29 cellular contexts compared by ENCODE assay signal in the genomic region with DNA sequence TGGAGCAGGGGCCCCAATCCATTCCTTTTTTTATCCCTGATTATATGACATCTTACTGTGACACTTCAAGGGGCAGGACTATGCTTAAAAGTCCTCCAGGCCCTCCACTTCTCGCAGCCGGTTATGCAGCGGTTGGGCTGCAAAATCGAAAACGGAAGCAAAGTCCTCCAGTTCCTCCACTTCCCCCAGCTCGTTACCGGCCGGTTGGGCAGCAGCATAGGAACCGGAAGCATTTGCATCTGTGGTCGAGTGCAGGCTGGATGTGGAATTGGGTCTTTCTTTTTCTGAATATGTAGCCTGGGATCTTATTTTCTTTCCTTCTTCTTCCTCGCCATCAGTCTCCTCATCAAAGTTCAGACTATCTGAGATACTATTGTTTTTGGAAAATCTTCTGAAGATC. TPM values are rescaled to one million over a fixed set of nuclear protein-coding genes. Genes with fewer than 3 reads are reported as not detected.
"Had no signal": no experiment of that assay in that cellular context is flagged by ENCODE, and none has a peak within 500 bp of the region (broad histone marks: within the 10 kb centered on the region; RNA-seq: fewer than 3 reads in every experiment).

No MANE protein-coding gene starts in this region.

- ATAC-seq: activated naive CD4-positive, alpha-beta T cell treated with anti-CD3 and anti-CD28 coated beads, Interleukin-2, amount 50 U/mL, for 72 hours; activated T-cell treated with anti-CD3 and anti-CD28 coated beads, Interleukin-2, amount 50 U/mL, for 72 hours; foreskin keratinocyte; gastrocnemius medialis; heart left ventricle; WTC11 had no signal

- DNase-seq: activated CD4-positive, alpha-beta memory T cell treated with anti-CD3 and anti-CD28 coated beads, Interleukin-2, amount 10 ng/mL, durations not matched to agents 7 days and 5 days; activated CD4-positive, alpha-beta T cell treated with anti-CD3 and anti-CD28 coated beads for 1 hour; activated CD4-positive, alpha-beta T cell treated with anti-CD3 and anti-CD28 coated beads for 4 hours; activated CD4-positive, alpha-beta T cell treated with anti-CD3 and anti-CD28 coated beads, Interleukin-2, amount 10 ng/mL, durations not matched to agents 7 days and 5 days; activated CD4-positive, alpha-beta T cell treated with anti-CD3 and anti-CD28 coated beads, Interleukin-2, amount 50 U/mL, for 4 hours; activated CD8-positive, alpha-beta memory T cell treated with anti-CD3 and anti-CD28 coated beads, Interleukin-2, amount 50 U/mL, for 48 hours; activated gamma-delta T cell; activated naive CD4-positive, alpha-beta T cell; activated naive CD4-positive, alpha-beta T cell treated with anti-CD3 and anti-CD28 coated beads, Interleukin-2, amount 10 ng/mL, durations not matched to agents 7 days and 5 days; activated naive CD8-positive, alpha-beta T cell treated with anti-CD3 and anti-CD28 coated beads, Interleukin-2, amount 10 ng/mL, durations not matched to agents 7 days and 5 days; activated T-cell treated with anti-CD3 and anti-CD28 coated beads for 4 hours; activated T-cell treated with anti-CD3 and anti-CD28 coated beads, Interleukin-2, amount 50 U/mL, for 24 hours; activated T-cell treated with anti-CD3 and anti-CD28 coated beads, Interleukin-2, amount 50 U/mL, for 72 hours; brain microvascular endothelial cell; dorsolateral prefrontal cortex; effector memory CD4-positive, alpha-beta T cell; endodermal cell; foreskin keratinocyte; gastrocnemius medialis; glutamatergic neuron; heart left ventricle; hypothalamus had no signal

- H3K4me1 Mint-ChIP-seq: activated CD4-positive, alpha-beta memory T cell treated with anti-CD3 and anti-CD28 coated beads, Interleukin-2, amount 10 ng/mL, durations not matched to agents 7 days and 5 days; activated CD4-positive, alpha-beta T cell treated with anti-CD3 and anti-CD28 coated beads, Interleukin-2, amount 10 ng/mL, durations not matched to agents 7 days and 5 days; activated naive CD4-positive, alpha-beta T cell treated with anti-CD3 and anti-CD28 coated beads, Interleukin-2, amount 10 ng/mL, durations not matched to agents 7 days and 5 days; activated naive CD8-positive, alpha-beta T cell treated with anti-CD3 and anti-CD28 coated beads, Interleukin-2, amount 10 ng/mL, durations not matched to agents 7 days and 5 days; central memory CD8-positive, alpha-beta T cell; endodermal cell had no signal

- H3K36me3 Mint-ChIP-seq: activated naive CD4-positive, alpha-beta T cell treated with anti-CD3 and anti-CD28 coated beads, Interleukin-2, amount 10 ng/mL, durations not matched to agents 7 days and 5 days; activated naive CD4-positive, alpha-beta T cell treated with anti-CD3 and anti-CD28 coated beads, Interleukin-2, amount 50 U/mL, for 72 hours; activated naive CD8-positive, alpha-beta T cell treated with anti-CD3 and anti-CD28 coated beads, Interleukin-2, amount 10 ng/mL, durations not matched to agents 7 days and 5 days; WTC11 had no signal

- H3K27ac Mint-ChIP-seq: activated CD4-positive, alpha-beta memory T cell treated with anti-CD3 and anti-CD28 coated beads, Interleukin-2, amount 10 ng/mL, durations not matched to agents 7 days and 5 days; activated CD4-positive, alpha-beta T cell treated with anti-CD3 and anti-CD28 coated beads, Interleukin-2, amount 10 ng/mL, durations not matched to agents 7 days and 5 days; activated naive CD4-positive, alpha-beta T cell treated with anti-CD3 and anti-CD28 coated beads, Interleukin-2, amount 10 ng/mL, durations not matched to agents 7 days and 5 days; activated naive CD4-positive, alpha-beta T cell treated with anti-CD3 and anti-CD28 coated beads, Interleukin-2, amount 50 U/mL, for 72 hours; activated naive CD8-positive, alpha-beta T cell treated with anti-CD3 and anti-CD28 coated beads, Interleukin-2, amount 10 ng/mL, durations not matched to agents 7 days and 5 days; activated T-cell treated with anti-CD3 and anti-CD28 coated beads, Interleukin-2, amount 50 U/mL, for 24 hours; activated T-cell treated with anti-CD3 and anti-CD28 coated beads, Interleukin-2, amount 50 U/mL, for 72 hours; dendritic cell treated with granulocyte-macrophage colony-stimulating factor and Interleukin-4, amounts not matched to agents 40 ng/mL and 50 ng/mL, for 4 days; endodermal cell; WTC11 had no signal

- H3K4me3 Mint-ChIP-seq: activated CD4-positive, alpha-beta memory T cell treated with anti-CD3 and anti-CD28 coated beads, Interleukin-2, amount 10 ng/mL, durations not matched to agents 7 days and 5 days; activated CD4-positive, alpha-beta T cell treated with anti-CD3 and anti-CD28 coated beads, Interleukin-2, amount 10 ng/mL, durations not matched to agents 7 days and 5 days; activated naive CD4-positive, alpha-beta T cell treated with anti-CD3 and anti-CD28 coated beads, Interleukin-2, amount 10 ng/mL, durations not matched to agents 7 days and 5 days; activated naive CD8-positive, alpha-beta T cell treated with anti-CD3 and anti-CD28 coated beads, Interleukin-2, amount 10 ng/mL, durations not matched to agents 7 days and 5 days; activated T-cell treated with anti-CD3 and anti-CD28 coated beads, Interleukin-2, amount 50 U/mL, for 24 hours; activated T-cell treated with anti-CD3 and anti-CD28 coated beads, Interleukin-2, amount 50 U/mL, for 72 hours; central memory CD8-positive, alpha-beta T cell; dendritic cell treated with granulocyte-macrophage colony-stimulating factor and Interleukin-4, amounts not matched to agents 40 ng/mL and 50 ng/mL, for 4 days; endodermal cell; WTC11 had no signal

- H3K9me3 Mint-ChIP-seq: activated CD4-positive, alpha-beta memory T cell treated with anti-CD3 and anti-CD28 coated beads, Interleukin-2, amount 10 ng/mL, durations not matched to agents 7 days and 5 days; activated CD4-positive, alpha-beta T cell treated with anti-CD3 and anti-CD28 coated beads, Interleukin-2, amount 10 ng/mL, durations not matched to agents 7 days and 5 days; activated naive CD4-positive, alpha-beta T cell treated with anti-CD3 and anti-CD28 coated beads, Interleukin-2, amount 50 U/mL, for 72 hours; activated naive CD8-positive, alpha-beta T cell treated with anti-CD3 and anti-CD28 coated beads, Interleukin-2, amount 10 ng/mL, durations not matched to agents 7 days and 5 days; activated T-cell treated with anti-CD3 and anti-CD28 coated beads, Interleukin-2, amount 50 U/mL, for 24 hours; activated T-cell treated with anti-CD3 and anti-CD28 coated beads, Interleukin-2, amount 50 U/mL, for 72 hours; dendritic cell treated with granulocyte-macrophage colony-stimulating factor and Interleukin-4, amounts not matched to agents 40 ng/mL and 50 ng/mL, for 4 days; endodermal cell had no signal

- H3K27me3 Mint-ChIP-seq: activated CD4-positive, alpha-beta memory T cell treated with anti-CD3 and anti-CD28 coated beads, Interleukin-2, amount 10 ng/mL, durations not matched to agents 7 days and 5 days; activated CD4-positive, alpha-beta T cell treated with anti-CD3 and anti-CD28 coated beads, Interleukin-2, amount 10 ng/mL, durations not matched to agents 7 days and 5 days; activated naive CD4-positive, alpha-beta T cell treated with anti-CD3 and anti-CD28 coated beads, Interleukin-2, amount 10 ng/mL, durations not matched to agents 7 days and 5 days; activated naive CD8-positive, alpha-beta T cell treated with anti-CD3 and anti-CD28 coated beads, Interleukin-2, amount 10 ng/mL, durations not matched to agents 7 days and 5 days; activated T-cell treated with anti-CD3 and anti-CD28 coated beads, Interleukin-2, amount 50 U/mL, for 24 hours; dendritic cell treated with granulocyte-macrophage colony-stimulating factor and Interleukin-4, amounts not matched to agents 40 ng/mL and 50 ng/mL, for 4 days had no signal

RNA-seq across cellular contexts. Expression of gene OXGR1, which starts 46.1 kb away (rescaled TPM):
- total RNA-seq: activated CD4-positive, alpha-beta memory T cell treated with anti-CD3 and anti-CD28 coated beads, Interleukin-2, amount 10 ng/mL, durations not matched to agents 7 days and 5 days; activated CD4-positive, alpha-beta T cell treated with anti-CD3 and anti-CD28 coated beads, Interleukin-2, amount 10 ng/mL, durations not matched to agents 7 days and 5 days; activated naive CD4-positive, alpha-beta T cell treated with anti-CD3 and anti-CD28 coated beads, Interleukin-2, amount 50 U/mL, for 72 hours; activated naive CD8-positive, alpha-beta T cell treated with anti-CD3 and anti-CD28 coated beads, Interleukin-2, amount 10 ng/mL, durations not matched to agents 7 days and 5 days; activated T-cell treated with anti-CD3 and anti-CD28 coated beads, Interleukin-2, amount 50 U/mL, for 72 hours; bronchial epithelial cell; cardiac septum; epithelial cell of proximal tubule; foreskin keratinocyte had no signal
